In genomic region chr1:177600371-177600770, GRCh38 we compare ENCODE assay signal across 22 cellular contexts.
DNase-seq lines count a peak whose midpoint lies in the region; ATAC-seq, FAIRE-seq and TF ChIP-seq lines count a peak whose summit lies in the region.
"Had no signal": no experiment of that assay in that cellular context is flagged by ENCODE, and none has a peak within 500 bp of the region (broad histone marks: within the 10 kb centered on the region; RNA-seq: fewer than 3 reads in every experiment).

No MANE protein-coding gene starts in this region.

- H3K27ac ChIP-seq in A673 (ENCODE audit: low read depth, low read length, poor library complexity, severe bottlenecking), result peak overlapping the region; percentile 18
- peak overlapping the region; percentile 21 for H3K27ac ChIP-seq in WERI-Rb-1
- no peak overlapping the region for H3K27ac ChIP-seq in aorta (ENCODE audit: low read depth in 1 of 2, low read length in 2 of 2)
- H3K27ac ChIP-seq: GM23248 had no signal

- H3K27me3 ChIP-seq in A673 (replicated peaks; ENCODE audit: insufficient read depth, low read depth, low read length, poor library complexity) (no peaks in the 10 kb centered on the region), WERI-Rb-1 (ENCODE audit: insufficient read depth, low read depth, severe bottlenecking) (no peaks in the 10 kb centered on the region), aorta (ENCODE audit: control insufficient read depth in 1 of 2, insufficient read depth in 2 of 2, low read length in 1 of 2) (peaks cover 0 to 2% of the 10 kb centered on the region in 2 donors)
- H3K27me3 ChIP-seq: BE2C had no signal

- BruUV-seq in A673 (replicated peaks; lab: Mats Ljungman, UMichigan), result no TSS peak

- 38 to 42% methylated on average over 2 of the region's 2 CpGs for WGBS in aorta, 2 donors

- no peak overlapping the region for H3K27ac Mint-ChIP-seq in activated naive CD4-positive, alpha-beta T cell treated with anti-CD3 and anti-CD28 coated beads, Interleukin-2, amount 10 ng/mL, durations not matched to agents 7 days and 5 days
- H3K27ac Mint-ChIP-seq: CD4-positive, CD25-positive, alpha-beta regulatory T cell; IgD-negative memory B cell had no signal

- no peaks in the 10 kb centered on the region for H3K36me3 Mint-ChIP-seq in activated naive CD4-positive, alpha-beta T cell treated with anti-CD3 and anti-CD28 coated beads, Interleukin-2, amount 10 ng/mL, durations not matched to agents 7 days and 5 days
- H3K36me3 Mint-ChIP-seq: CD4-positive, CD25-positive, alpha-beta regulatory T cell; CD8-positive, alpha-beta memory T cell; IgD-negative memory B cell had no signal

- no peaks in the 10 kb centered on the region for H3K27me3 Mint-ChIP-seq in activated naive CD4-positive, alpha-beta T cell treated with anti-CD3 and anti-CD28 coated beads, Interleukin-2, amount 10 ng/mL, durations not matched to agents 7 days and 5 days
- H3K27me3 Mint-ChIP-seq: CD4-positive, CD25-positive, alpha-beta regulatory T cell; CD8-positive, alpha-beta memory T cell; IgD-negative memory B cell had no signal

- peaks cover 5% of the 10 kb centered on the region for H3K9me3 Mint-ChIP-seq in activated naive CD4-positive, alpha-beta T cell treated with anti-CD3 and anti-CD28 coated beads, Interleukin-2, amount 10 ng/mL, durations not matched to agents 7 days and 5 days

- TF ChIP-seq CTCF in A673 (conservative IDR thresholded peaks at IDR 0.05; ENCODE audit: low read depth, low read length) (no peak), D721Med (IDR thresholded peaks at IDR 0.05; ENCODE audit: insufficient read depth, missing control alignments) (no peak), WERI-Rb-1 (IDR thresholded peaks at IDR 0.05; ENCODE audit: low read depth, low read length) (no peak)

- peak; percentile 89 for FAIRE-seq in D721Med (lab: Jason Lieb, UNC)
- FAIRE-seq: GM12892, GM18507, HepG2 had no signal

- ATAC-seq in aorta (ENCODE audit: low FRiP score), result no peak
- ATAC-seq: HepG2 had no signal

- DNase-seq in A673 (ENCODE audit: low spot score), result peak; percentile 29
- DNase-seq in D721Med (ENCODE audit: insufficient read length, low spot score), result peak; percentile 38
- peak; percentile 9 for DNase-seq in NCI-H2227 treated with DMSO at 0.1 percent for 48 hours (lab: John Stamatoyannopoulos, UW)
- DNase-seq in WERI-Rb-1, result peak; percentile 69
- DNase-seq in activated naive CD4-positive, alpha-beta T cell treated with anti-CD3 and anti-CD28 coated beads, Interleukin-2, amount 10 ng/mL, durations not matched to agents 7 days and 5 days, result no peak
- DNase-seq in NCI-H345 (lab: John Stamatoyannopoulos, UW), result no peak
- no peak for DNase-seq in NOMO-1 treated with dmso at 0.1 percent for 144 hours (lab: John Stamatoyannopoulos, UW; ENCODE audit: unreplicated experiment)
- DNase-seq in aorta, result no peak
- DNase-seq: ACHN; BE2C; CD4-positive, CD25-positive, alpha-beta regulatory T cell; CD8-positive, alpha-beta memory T cell; COR-L47; DMS153; DMS79; GDM1; GM23248; H7 had no signal

- no peaks in the 10 kb centered on the region for H3K9me3 ChIP-seq in A673 (ENCODE audit: low read depth, low read length, poor library complexity, severe bottlenecking)
- H3K9me3 ChIP-seq in WERI-Rb-1 (ENCODE audit: severe bottlenecking), result peaks cover 4% of the 10 kb centered on the region
- no peaks in the 10 kb centered on the region for H3K9me3 ChIP-seq in aorta (ENCODE audit: control insufficient read depth, low read length)
- H3K9me3 ChIP-seq: BE2C had no signal

- H3K36me3 ChIP-seq in A673 (ENCODE audit: insufficient read depth, low read length, poor library complexity, severe bottlenecking) (no peaks in the 10 kb centered on the region), WERI-Rb-1 (no peaks in the 10 kb centered on the region), aorta (ENCODE audit: control insufficient read depth in 1 of 2, insufficient read depth in 2 of 2, low read length in 1 of 2) (no peaks in the 10 kb centered on the region)
- H3K36me3 ChIP-seq: BE2C had no signal

- intact Hi-C loops in A673 (cut with micrococcal nuclease; ENCODE audit: unreplicated experiment), result no loop called here
- intact Hi-C loops in aorta (cut with DNase I), result no loop called here

- H3K4me1 Mint-ChIP-seq in activated naive CD4-positive, alpha-beta T cell treated with anti-CD3 and anti-CD28 coated beads, Interleukin-2, amount 10 ng/mL, durations not matched to agents 7 days and 5 days, result no peaks in the 10 kb centered on the region
- H3K4me1 Mint-ChIP-seq: CD4-positive, CD25-positive, alpha-beta regulatory T cell; CD8-positive, alpha-beta memory T cell; IgD-negative memory B cell had no signal

- no peak overlapping the region for H3K4me3 Mint-ChIP-seq in activated naive CD4-positive, alpha-beta T cell treated with anti-CD3 and anti-CD28 coated beads, Interleukin-2, amount 10 ng/mL, durations not matched to agents 7 days and 5 days
- H3K4me3 Mint-ChIP-seq: CD4-positive, CD25-positive, alpha-beta regulatory T cell; CD8-positive, alpha-beta memory T cell; IgD-negative memory B cell had no signal

- POLR2A ChIA-PET in A673 (lab: Charles Lee; ENCODE audit: low non-redundant PET), result no interaction called here

- H3K4me3 ChIP-seq in A673 (ENCODE audit: low read depth, low read length, poor library complexity, severe bottlenecking) (no peak overlapping the region), WERI-Rb-1 (ENCODE audit: low read depth, low read length) (no peak overlapping the region), aorta (ENCODE audit: low read length in 2 of 2) (no peak overlapping the region)
- H3K4me3 ChIP-seq: GM23248 had no signal

- peaks cover 42% of the 10 kb centered on the region for H3K4me1 ChIP-seq in A673 (ENCODE audit: insufficient read depth, low read length, poor library complexity, severe bottlenecking)
- H3K4me1 ChIP-seq in aorta (ENCODE audit: control insufficient read depth in 1 of 2, insufficient read depth in 2 of 2, low read length in 2 of 2), result peaks cover 0 to 3% of the 10 kb centered on the region in 2 donors
- H3K4me1 ChIP-seq: BE2C had no signal

- CTCF ChIA-PET in A673 (lab: Charles Lee), result no interaction called here
- CTCF ChIA-PET in activated naive CD4-positive, alpha-beta T cell treated with anti-CD3 and anti-CD28 coated beads, Interleukin-2, amount 10 ng/mL, durations not matched to agents 7 days and 5 days (lab: Charles Lee), result no interaction called here

Comparison
In these comparisons a context has a peak if more than half of its experiments do, and no peak if none do; other contexts are left out.
1. DNase-seq: peak in A673 (single experiment), D721Med (single experiment), NCI-H2227 treated with DMSO at 0.1 percent for 48 hours (single experiment) and WERI-Rb-1 (single experiment); none in activated naive CD4-positive, alpha-beta T cell treated with anti-CD3 and anti-CD28 coated beads, Interleukin-2, amount 10 ng/mL, durations not matched to agents 7 days and 5 days (single experiment), NCI-H345 (single experiment), NOMO-1 treated with dmso at 0.1 percent for 144 hours (single experiment) and aorta (0 of 2).
2. H3K27ac ChIP-seq: peak in A673 (single experiment) and WERI-Rb-1 (single experiment); none in aorta (0 of 2).